7 cellular contexts compared by ENCODE assay signal in genomic region chr5:38871790-38872551, GRCh38. TPM values are rescaled to one million over a fixed set of nuclear protein-coding genes. Genes with fewer than 3 reads are reported as not detected.
A peak's percentile ranks its signal among the peaks of the same experiment; 100 is the strongest.
DNase-seq lines count a peak whose midpoint lies in the region; ATAC-seq and TF ChIP-seq lines count a peak whose summit lies in the region.

No MANE protein-coding gene starts in this region.

- DNase-seq in HFF-Myc (ENCODE audit: extremely low read depth, low read depth) (peak; percentile 78), amniotic epithelial cell (ENCODE audit: low read depth) (peak; percentile 100), left ventricle myocardium superior (no peak), stromal cell of bone marrow (ENCODE audit: low read depth) (peak; percentile 98), mesenteric fat pad (ENCODE audit: low spot score) (no peak), globus pallidus (ENCODE audit: low spot score) (no peak)
- no peak for DNase-seq in activated CD8-positive, alpha-beta T cell treated with anti-CD3 and anti-CD28 coated beads, Interleukin-2, amount 10 ng/mL, durations not matched to agents 7 days and 5 days

- H3K4me3 Mint-ChIP-seq in activated CD8-positive, alpha-beta T cell treated with anti-CD3 and anti-CD28 coated beads, Interleukin-2, amount 10 ng/mL, durations not matched to agents 7 days and 5 days = no peak overlapping the region

- CTCF ChIA-PET in activated CD8-positive, alpha-beta T cell treated with anti-CD3 and anti-CD28 coated beads, Interleukin-2, amount 10 ng/mL, durations not matched to agents 7 days and 5 days (lab: Charles Lee) = no interaction called here

- no peak overlapping the region for H3K4me3 ChIP-seq in HFF-Myc (replicated peaks; ENCODE audit: low read depth, low read length)

- TF ChIP-seq CTCF in HFF-Myc (IDR thresholded peaks at IDR 0.05; ENCODE audit: low read depth, low read length, missing control alignments) = no peak

- no peaks in the 10 kb centered on the region for H3K36me3 Mint-ChIP-seq in activated CD8-positive, alpha-beta T cell treated with anti-CD3 and anti-CD28 coated beads, Interleukin-2, amount 10 ng/mL, durations not matched to agents 7 days and 5 days (ENCODE audit: low read depth)

- H3K4me1 Mint-ChIP-seq in activated CD8-positive, alpha-beta T cell treated with anti-CD3 and anti-CD28 coated beads, Interleukin-2, amount 10 ng/mL, durations not matched to agents 7 days and 5 days (ENCODE audit: low read depth) = no peaks in the 10 kb centered on the region

- POLR2A ChIA-PET in activated CD8-positive, alpha-beta T cell treated with anti-CD3 and anti-CD28 coated beads, Interleukin-2, amount 10 ng/mL, durations not matched to agents 7 days and 5 days (lab: Charles Lee) = no interaction called here

- peaks cover 22% of the 10 kb centered on the region for H3K27me3 Mint-ChIP-seq in activated CD8-positive, alpha-beta T cell treated with anti-CD3 and anti-CD28 coated beads, Interleukin-2, amount 10 ng/mL, durations not matched to agents 7 days and 5 days (ENCODE audit: low read depth)

- no peaks in the 10 kb centered on the region for H3K9me3 Mint-ChIP-seq in activated CD8-positive, alpha-beta T cell treated with anti-CD3 and anti-CD28 coated beads, Interleukin-2, amount 10 ng/mL, durations not matched to agents 7 days and 5 days (ENCODE audit: insufficient read depth)

- ATAC-seq in left ventricle myocardium superior = peak; percentile 78
- no peak for ATAC-seq in activated CD8-positive, alpha-beta T cell treated with anti-CD3 and anti-CD28 coated beads, Interleukin-2, amount 10 ng/mL, durations not matched to agents 7 days and 5 days

- no peak overlapping the region for H3K27ac Mint-ChIP-seq in activated CD8-positive, alpha-beta T cell treated with anti-CD3 and anti-CD28 coated beads, Interleukin-2, amount 10 ng/mL, durations not matched to agents 7 days and 5 days

- intact Hi-C loops in left ventricle myocardium superior (cut with micrococcal nuclease) = no loop called here

RNA-seq across cellular contexts. Expression of gene OSMR, which starts 26.2 kb away (rescaled TPM):
- 9.9 TPM for total RNA-seq in left ventricle myocardium superior
- 141 TPM for total RNA-seq in mesenteric fat pad
- under 1 TPM in 1 of 2 experiments, not detected in 1; 0.05 TPM for total RNA-seq in activated CD8-positive, alpha-beta T cell treated with anti-CD3 and anti-CD28 coated beads, Interleukin-2, amount 10 ng/mL, durations not matched to agents 7 days and 5 days

Comparison
In these comparisons a context has a peak if more than half of its experiments do, and no peak if none do; other contexts are left out.
1. DNase-seq: peak in HFF-Myc (single experiment), amniotic epithelial cell (single experiment) and stromal cell of bone marrow (single experiment); none in left ventricle myocardium superior (single experiment), mesenteric fat pad (single experiment), activated CD8-positive, alpha-beta T cell treated with anti-CD3 and anti-CD28 coated beads, Interleukin-2, amount 10 ng/mL, durations not matched to agents 7 days and 5 days (single experiment) and globus pallidus (single experiment).
2. RNA of gene OSMR, which starts 26.2 kb away (total RNA-seq): 141 TPM in mesenteric fat pad (single experiment); 9.9 TPM in left ventricle myocardium superior (single experiment) and 0.05 TPM in activated CD8-positive, alpha-beta T cell treated with anti-CD3 and anti-CD28 coated beads, Interleukin-2, amount 10 ng/mL, durations not matched to agents 7 days and 5 days; every median in the first group is over 10 times any median in the second.